14 cellular contexts compared by ENCODE assay signal in genomic region chr18:74595425-74595824, GRCh38. TPM values are rescaled to one million over a fixed set of nuclear protein-coding genes. Genes with fewer than 3 reads are reported as not detected.
DNase-seq lines count a peak whose midpoint lies in the region; ATAC-seq and TF ChIP-seq lines count a peak whose summit lies in the region.
"Had no signal": no experiment of that assay in that cellular context is flagged by ENCODE, and none has a peak within 500 bp of the region (broad histone marks: within the 10 kb centered on the region; RNA-seq: fewer than 3 reads in every experiment).

No MANE protein-coding gene starts in this region.

- H3K9me3 Mint-ChIP-seq in IgD-negative memory B cell = no peaks in the 10 kb centered on the region
- H3K9me3 Mint-ChIP-seq in activated naive CD8-positive, alpha-beta T cell treated with anti-CD3 and anti-CD28 coated beads, Interleukin-2, amount 50 U/mL, for 24 hours = peaks cover 4% of the 10 kb centered on the region

- peak; percentile 33 for DNase-seq in NOMO-1 treated with DMSO at 0.1 percent for 48 hours (lab: John Stamatoyannopoulos, UW; ENCODE audit: unreplicated experiment)
- no peak for DNase-seq in NOMO-1 treated with dmso at 0.1 percent for 144 hours (lab: John Stamatoyannopoulos, UW; ENCODE audit: unreplicated experiment)
- DNase-seq in activated naive CD8-positive, alpha-beta T cell treated with anti-CD3 and anti-CD28 coated beads, Interleukin-2, amount 50 U/mL, for 24 hours = no peak
- DNase-seq in transverse colon = no peak
- no peak for DNase-seq in effector memory CD4-positive, alpha-beta T cell
- DNase-seq: aorta, GDM1, left lung, NCI-H526 treated with DMSO at 0.1 percent for 48 hours had no signal

- H3K4me1 Mint-ChIP-seq in IgD-negative memory B cell = peaks cover 25 to 36% (median 36%) of the 10 kb centered on the region in 3 donors
- peaks cover 50% of the 10 kb centered on the region for H3K4me1 Mint-ChIP-seq in activated naive CD8-positive, alpha-beta T cell treated with anti-CD3 and anti-CD28 coated beads, Interleukin-2, amount 50 U/mL, for 24 hours

- H3K9me3 ChIP-seq in neutrophil (no peaks in the 10 kb centered on the region), transverse colon (no peaks in the 10 kb centered on the region)
- H3K9me3 ChIP-seq in effector memory CD4-positive, alpha-beta T cell (ENCODE audit: control insufficient read depth, low read length) = no peaks in the 10 kb centered on the region
- H3K9me3 ChIP-seq: left lung had no signal

- peak overlapping the region; percentile 2 to 98 (median 84) for H3K4me3 Mint-ChIP-seq in IgD-negative memory B cell
- peak overlapping the region; percentile 92 for H3K4me3 Mint-ChIP-seq in activated naive CD8-positive, alpha-beta T cell treated with anti-CD3 and anti-CD28 coated beads, Interleukin-2, amount 50 U/mL, for 24 hours

- no peak for TF ChIP-seq CTCF in neutrophil (IDR thresholded peaks at IDR 0.05)
- TF ChIP-seq CTCF in transverse colon (IDR thresholded peaks at IDR 0.05) = no peak

- H3K27me3 ChIP-seq in neutrophil (no peaks in the 10 kb centered on the region), transverse colon (no peaks in the 10 kb centered on the region)
- no peaks in the 10 kb centered on the region for H3K27me3 ChIP-seq in effector memory CD4-positive, alpha-beta T cell (replicated peaks; ENCODE audit: control insufficient read depth, insufficient read depth, low read length, poor library complexity, severe bottlenecking)
- H3K27me3 ChIP-seq: left lung had no signal

- no peak for TF ChIP-seq EP300 in transverse colon (IDR thresholded peaks at IDR 0.05; ENCODE audit: low read depth)

- H3K27ac ChIP-seq in neutrophil (peak overlapping the region; percentile 97), transverse colon (peak overlapping the region in 1 of 4 donors; percentile 19)
- no peak overlapping the region for H3K27ac ChIP-seq in effector memory CD4-positive, alpha-beta T cell (ENCODE audit: insufficient read depth, low read length, poor library complexity, severe bottlenecking)
- H3K27ac ChIP-seq: thoracic aorta had no signal

- peak overlapping the region in 2 of 3 donors; percentile 43 to 99 for H3K27ac Mint-ChIP-seq in IgD-negative memory B cell
- H3K27ac Mint-ChIP-seq in activated naive CD8-positive, alpha-beta T cell treated with anti-CD3 and anti-CD28 coated beads, Interleukin-2, amount 50 U/mL, for 24 hours = peak overlapping the region; percentile 98

- H3K27me3 Mint-ChIP-seq in IgD-negative memory B cell = no peaks in the 10 kb centered on the region
- H3K27me3 Mint-ChIP-seq in activated naive CD8-positive, alpha-beta T cell treated with anti-CD3 and anti-CD28 coated beads, Interleukin-2, amount 50 U/mL, for 24 hours = no peaks in the 10 kb centered on the region

- intact Hi-C loops in transverse colon (cut with DNase I; ENCODE audit: low total_unique reads) = no loop called here

- H3K4me1 ChIP-seq in neutrophil (ENCODE audit: control insufficient read depth in 1 of 2, insufficient read depth in 1 of 2, low read depth in 1 of 2, low read length in 1 of 2) (peaks cover 77 to 82% of the 10 kb centered on the region in 2 experiments), transverse colon (peaks cover 15 to 26% (median 24%) of the 10 kb centered on the region in 4 donors)
- peaks cover 21% of the 10 kb centered on the region for H3K4me1 ChIP-seq in effector memory CD4-positive, alpha-beta T cell (ENCODE audit: control insufficient read depth, insufficient read depth, low read length, poor library complexity, severe bottlenecking)

- in situ Hi-C loops in transverse colon (cut with MboI; ENCODE audit: low pct_ligation_motif_present in 1 of 4, low pct_unique_long_range_greater_than_20kb in 1 of 4, low sequenced_read_pairs in 3 of 4) = no loop called here

- ATAC-seq in activated naive CD8-positive, alpha-beta T cell treated with anti-CD3 and anti-CD28 coated beads, Interleukin-2, amount 50 U/mL, for 24 hours = no peak
- ATAC-seq in HG03460 (IDR thresholded peaks at IDR 0.05; ENCODE audit: unreplicated experiment) = no peak
- ATAC-seq: K562, left lung had no signal

- H3K4me3 ChIP-seq in neutrophil (ENCODE audit: low read depth in 1 of 2, low read length in 1 of 2) (peak overlapping the region in 1 of 2 experiments; percentile 3), transverse colon (no peak overlapping the region)
- no peak overlapping the region for H3K4me3 ChIP-seq in effector memory CD4-positive, alpha-beta T cell (ENCODE audit: insufficient read depth, low read depth, low read length, poor library complexity, severe bottlenecking)
- H3K4me3 ChIP-seq: K562 had no signal

- H3K36me3 ChIP-seq in neutrophil (peaks cover 8% of the 10 kb centered on the region), transverse colon (peaks cover 0 to 3% (median 0%) of the 10 kb centered on the region in 4 donors)
- peaks cover 20% of the 10 kb centered on the region for H3K36me3 ChIP-seq in effector memory CD4-positive, alpha-beta T cell (ENCODE audit: control insufficient read depth, insufficient read depth, low read length)
- H3K36me3 ChIP-seq: left lung had no signal

- TF ChIP-seq POLR2A in transverse colon (IDR thresholded peaks at IDR 0.05) = no peak

- peaks cover 6% of the 10 kb centered on the region for H3K36me3 Mint-ChIP-seq in IgD-negative memory B cell
- peaks cover 36% of the 10 kb centered on the region for H3K36me3 Mint-ChIP-seq in activated naive CD8-positive, alpha-beta T cell treated with anti-CD3 and anti-CD28 coated beads, Interleukin-2, amount 50 U/mL, for 24 hours (ENCODE audit: low read depth)

RNA-seq across cellular contexts. Expression of gene ZNF407, which starts 2.2 kb away (rescaled TPM):
- 3.8 TPM for polyA plus RNA-seq in IgD-negative memory B cell
- total RNA-seq in transverse colon = 10 to 100 TPM; 13.5 to 24.1 (median 20.1) TPM
